In genomic region chr6:170292778-170293164, GRCh38 we compare ENCODE assay signal across 8 cellular contexts. TPM values are rescaled to one million over a fixed set of nuclear protein-coding genes. Genes with fewer than 3 reads are reported as not detected.
DNase-seq lines count a peak whose midpoint lies in the region; ATAC-seq, FAIRE-seq and TF ChIP-seq lines count a peak whose summit lies in the region.

No MANE protein-coding gene starts in this region.

- intact Hi-C loops in lower lobe of right lung (cut with DNase I) = no loop called here

- H3K27ac Mint-ChIP-seq in HFFc6 = no peak overlapping the region
- H3K27ac Mint-ChIP-seq in activated naive CD8-positive, alpha-beta T cell treated with anti-CD3 and anti-CD28 coated beads for 36 hours = no peak overlapping the region

- no peak overlapping the region for H3K4me3 ChIP-seq in BE2C (ENCODE audit: low read depth, low read length)
- H3K4me3 ChIP-seq in lower lobe of right lung = peak overlapping the region; percentile 8

- no peak for DNase-seq in BE2C
- DNase-seq in HFFc6 = no peak
- DNase-seq in activated naive CD8-positive, alpha-beta T cell treated with anti-CD3 and anti-CD28 coated beads for 36 hours = no peak
- no peak for DNase-seq in lower lobe of right lung
- no peak for DNase-seq in HTR-8/SVneo (ENCODE audit: insufficient read length, low spot score)

- TF ChIP-seq CTCF in BE2C (IDR thresholded peaks at IDR 0.05; ENCODE audit: low read depth, low read length) (0 out of 2 replicates have a peak, but pooled peaks have one; percentile 15), HFFc6 (IDR thresholded peaks at IDR 0.05) (peak; percentile 35; the same call in 1 of the 2 replicates), lower lobe of right lung (IDR thresholded peaks at IDR 0.05) (no peak)

- H3K4me3 Mint-ChIP-seq in HFFc6 = peak overlapping the region; percentile 68
- H3K4me3 Mint-ChIP-seq in activated naive CD8-positive, alpha-beta T cell treated with anti-CD3 and anti-CD28 coated beads for 36 hours = peak overlapping the region; percentile 25

- H3K36me3 ChIP-seq in BE2C = no peaks in the 10 kb centered on the region
- peaks cover 4% of the 10 kb centered on the region for H3K36me3 ChIP-seq in lower lobe of right lung

- no peaks in the 10 kb centered on the region for H3K36me3 Mint-ChIP-seq in HFFc6 (ENCODE audit: low read depth)
- peaks cover 5% of the 10 kb centered on the region for H3K36me3 Mint-ChIP-seq in activated naive CD8-positive, alpha-beta T cell treated with anti-CD3 and anti-CD28 coated beads for 36 hours

- H3K4me1 ChIP-seq in BE2C = 0 out of 2 replicates have a peak, but pooled peaks cover 3% of the 10 kb centered on the region
- H3K4me1 ChIP-seq in lower lobe of right lung = peaks cover 71% of the 10 kb centered on the region

- H3K27me3 ChIP-seq in BE2C = peaks cover 98% of the 10 kb centered on the region
- H3K27me3 ChIP-seq in lower lobe of right lung (ENCODE audit: low read depth) = peaks cover 87% of the 10 kb centered on the region

- FAIRE-seq in HTR-8/SVneo (lab: Jason Lieb, UNC) = no peak

- H3K27ac ChIP-seq in lower lobe of right lung = no peak overlapping the region

- H3K9me3 ChIP-seq in BE2C = no peaks in the 10 kb centered on the region
- no peaks in the 10 kb centered on the region for H3K9me3 ChIP-seq in lower lobe of right lung

- no peaks in the 10 kb centered on the region for H3K9me3 Mint-ChIP-seq in HFFc6
- no peaks in the 10 kb centered on the region for H3K9me3 Mint-ChIP-seq in activated naive CD8-positive, alpha-beta T cell treated with anti-CD3 and anti-CD28 coated beads for 36 hours

- ATAC-seq in lower lobe of right lung (no peak), HG03432 (IDR thresholded peaks at IDR 0.05; ENCODE audit: unreplicated experiment) (no peak), HG02970 (IDR thresholded peaks at IDR 0.05; ENCODE audit: low FRiP score, unreplicated experiment) (no peak), HG02884 (IDR thresholded peaks at IDR 0.05; ENCODE audit: unreplicated experiment) (no peak)

- peaks cover 49% of the 10 kb centered on the region for H3K27me3 Mint-ChIP-seq in HFFc6 (ENCODE audit: insufficient read depth)
- peaks cover 49% of the 10 kb centered on the region for H3K27me3 Mint-ChIP-seq in activated naive CD8-positive, alpha-beta T cell treated with anti-CD3 and anti-CD28 coated beads for 36 hours

- peaks cover 19% of the 10 kb centered on the region for H3K4me1 Mint-ChIP-seq in HFFc6 (ENCODE audit: low read depth)
- H3K4me1 Mint-ChIP-seq in activated naive CD8-positive, alpha-beta T cell treated with anti-CD3 and anti-CD28 coated beads for 36 hours = peaks cover 41% of the 10 kb centered on the region

RNA-seq across cellular contexts. Expression of gene DLL1, which starts 1.9 kb away (rescaled TPM):
- 0.37 TPM for polyA plus RNA-seq in BE2C (2012; ENCODE audit: insufficient read depth, insufficient read length, low read depth)
- total RNA-seq in HFFc6 (2021; fragmentation: NEBNext Ultra II Directional; extraction: Animal tissue kit (Norgen Biotek cat#: 25700)) = under 1 TPM; 0.26 to 0.83 (median 0.36) TPM
- 1 to 10 TPM; 4.0 to 4.3 TPM for total RNA-seq in activated naive CD8-positive, alpha-beta T cell treated with anti-CD3 and anti-CD28 coated beads for 36 hours
- 12.9 TPM for total RNA-seq in lower lobe of right lung

RNA-seq across cellular contexts. Expression of gene FAM120B, which starts 13.8 kb away (rescaled TPM):
- polyA plus RNA-seq in BE2C (2012; ENCODE audit: insufficient read depth, insufficient read length, low read depth) = 32.9 TPM
- total RNA-seq in HFFc6 (2021; fragmentation: NEBNext Ultra II Directional; extraction: Animal tissue kit (Norgen Biotek cat#: 25700)) = 10 to 100 TPM; 33.3 to 36.6 (median 35.4) TPM
- 10 to 100 TPM; 19.4 to 19.7 TPM for total RNA-seq in activated naive CD8-positive, alpha-beta T cell treated with anti-CD3 and anti-CD28 coated beads for 36 hours
- total RNA-seq in lower lobe of right lung = 29.0 TPM
